9 cellular contexts compared by ENCODE assay signal in genomic region chr5:147483961-147484707, GRCh38. TPM values are rescaled to one million over a fixed set of nuclear protein-coding genes. Genes with fewer than 3 reads are reported as not detected.
DNase-seq lines count a peak whose midpoint lies in the region; ATAC-seq and TF ChIP-seq lines count a peak whose summit lies in the region.
"Had no signal": no experiment of that assay in that cellular context is flagged by ENCODE, and none has a peak within 500 bp of the region (broad histone marks: within the 10 kb centered on the region; RNA-seq: fewer than 3 reads in every experiment).

No MANE protein-coding gene starts in this region.

- H4K91ac ChIP-seq in mesenchymal stem cell (ENCODE audit: low read length) = no peak overlapping the region

- peak overlapping the region; percentile 95 for H3K9ac ChIP-seq in mesenchymal stem cell (ENCODE audit: low read length)

- no peak overlapping the region for H2AK5ac ChIP-seq in mesenchymal stem cell (ENCODE audit: low read length, severe bottlenecking)

- H3K27ac ChIP-seq in breast epithelium = peak overlapping the region; percentile 76 to 82
- H3K27ac ChIP-seq in mesenchymal stem cell (ENCODE audit: low read length, poor library complexity, severe bottlenecking) = peak overlapping the region; percentile 51

- H3K4me3 ChIP-seq in breast epithelium (no peak overlapping the region), mesenchymal stem cell (ENCODE audit: insufficient read depth in 1 of 2, low read depth in 1 of 2, low read length in 2 of 2) (peak overlapping the region in 1 of 2 experiments; percentile 58)

- intact Hi-C loops in breast epithelium (cut with DNase I; ENCODE audit: low total_unique reads) = no loop called here

- no peak for TF ChIP-seq POLR2A in breast epithelium (IDR thresholded peaks at IDR 0.05)

- no peak overlapping the region for H2BK5ac ChIP-seq in mesenchymal stem cell (ENCODE audit: low read depth, low read length, poor library complexity, severe bottlenecking)

- no peak overlapping the region for H2AFZ ChIP-seq in mesenchymal stem cell (ENCODE audit: low read depth, low read length)

- H3K9me3 ChIP-seq in breast epithelium = peaks cover 0 to 6% of the 10 kb centered on the region in 2 donors
- H3K9me3 ChIP-seq in mesenchymal stem cell (ENCODE audit: control insufficient read depth, low read length) = no peaks in the 10 kb centered on the region

- H3K4me2 ChIP-seq in mesenchymal stem cell (ENCODE audit: low read length, poor library complexity, severe bottlenecking) = no peak overlapping the region

- WGBS in mesenchymal stem cell = 21% methylated on average over 3 of the region's 5 CpGs

- no peak overlapping the region for H2BK15ac ChIP-seq in mesenchymal stem cell (ENCODE audit: low read depth, poor library complexity, severe bottlenecking)

- H3K4me1 ChIP-seq in breast epithelium (peaks cover 0 to 4% of the 10 kb centered on the region in 2 donors), mesenchymal stem cell (ENCODE audit: control insufficient read depth, insufficient read depth, low read depth, low read length) (peaks cover 12% of the 10 kb centered on the region)

- no peak overlapping the region for H3K14ac ChIP-seq in mesenchymal stem cell (ENCODE audit: low read length in 2 of 2)

- no peak overlapping the region for H2BK120ac ChIP-seq in mesenchymal stem cell (ENCODE audit: low read depth, low read length)

- peaks cover 11% of the 10 kb centered on the region for H3K79me1 ChIP-seq in mesenchymal stem cell (replicated peaks; ENCODE audit: low read length, poor library complexity, severe bottlenecking)

- no peaks in the 10 kb centered on the region for H3K36me3 ChIP-seq in breast epithelium
- no peaks in the 10 kb centered on the region for H3K36me3 ChIP-seq in mesenchymal stem cell (ENCODE audit: control insufficient read depth in 1 of 2, insufficient read depth in 2 of 2, low read depth in 1 of 2, low read length in 2 of 2)

- H3K4ac ChIP-seq in mesenchymal stem cell (ENCODE audit: low read depth in 1 of 2, low read length in 2 of 2) = peak overlapping the region; percentile 47 to 48

- no peak for TF ChIP-seq CTCF in breast epithelium (IDR thresholded peaks at IDR 0.05)

- no peaks in the 10 kb centered on the region for H3K27me3 ChIP-seq in breast epithelium
- no peaks in the 10 kb centered on the region for H3K27me3 ChIP-seq in mesenchymal stem cell (ENCODE audit: control insufficient read depth in 1 of 2, insufficient read depth in 1 of 2, low read length in 2 of 2)

- H3K23ac ChIP-seq in mesenchymal stem cell (ENCODE audit: low read length in 2 of 2) = no peak overlapping the region

- DNase-seq in AG20443 (ENCODE audit: low spot score) (peak; percentile 84), NCI-H1694 treated with DMSO at 0.1 percent for 48 hours (lab: John Stamatoyannopoulos, UW) (peak; percentile 87), breast epithelium (ENCODE audit: low spot score in 2 of 2) (peak in 1 of 2 donors; percentile 39), mesenchymal stem cell (peak; percentile 99), NOMO-1 treated with DMSO at 0.1 percent for 48 hours (lab: John Stamatoyannopoulos, UW; ENCODE audit: unreplicated experiment) (no peak), SIG-M5 treated with dmso at 0.1 percent for 504 hours (lab: John Stamatoyannopoulos, UW; ENCODE audit: unreplicated experiment) (no peak)
- DNase-seq: activated B cell treated with CpG ODN at 0.5 μM for 24 hours had no signal

- H4K8ac ChIP-seq in mesenchymal stem cell (ENCODE audit: low read length) = no peak overlapping the region

- ATAC-seq in GM21737 (IDR thresholded peaks at IDR 0.05; ENCODE audit: unreplicated experiment) (no peak), HG02852 (IDR thresholded peaks at IDR 0.05; ENCODE audit: unreplicated experiment) (no peak)

- peak overlapping the region in 1 of 2 experiments; percentile 56 for H3K18ac ChIP-seq in mesenchymal stem cell (ENCODE audit: low read depth in 1 of 2, low read length in 2 of 2)

- no peak overlapping the region for H2BK12ac ChIP-seq in mesenchymal stem cell (ENCODE audit: low read length in 2 of 2)

RNA-seq across cellular contexts. Expression of gene DPYSL3, which starts 25.7 kb away (rescaled TPM):
- 10 to 100 TPM; 34.4 to 73.1 (median 34.7) TPM for total RNA-seq in breast epithelium
- 27.3 TPM for polyA plus RNA-seq in mesenchymal stem cell (2013, experiment 1 of 2)
- 26.8 TPM for polyA plus RNA-seq in mesenchymal stem cell (2013, experiment 2 of 2)
- total RNA-seq: activated B cell treated with CpG ODN at 0.5 μM for 24 hours had no signal

Comparison
In these comparisons a context has a peak if more than half of its experiments do, and no peak if none do; other contexts are left out.
1. DNase-seq: peak in AG20443 (single experiment), NCI-H1694 treated with DMSO at 0.1 percent for 48 hours (single experiment) and mesenchymal stem cell (single experiment); none in NOMO-1 treated with DMSO at 0.1 percent for 48 hours (single experiment) and SIG-M5 treated with dmso at 0.1 percent for 504 hours (single experiment).